ENCODE assay signal across 8 cellular contexts in genomic region chr15:48541659-48542334, GRCh38.
DNase-seq lines count a peak whose midpoint lies in the region; ATAC-seq, FAIRE-seq and TF ChIP-seq lines count a peak whose summit lies in the region.

No MANE protein-coding gene starts in this region.

- H3K4me3 ChIP-seq in K562 (no peak overlapping the region), spleen (no peak overlapping the region)

- H3K4me1 ChIP-seq in K562 (replicated peaks in 1 of 2; ENCODE audit: control insufficient read depth in 2 of 2, insufficient read depth in 2 of 2, low read length in 2 of 2) (no peaks in the 10 kb centered on the region), spleen (peaks cover 0 to 19% (median 2%) of the 10 kb centered on the region in 6 donors)

- TF ChIP-seq RAD21 in K562 (CRISPR knock-in tag; conservative IDR thresholded peaks at IDR 0.05 in 1 of 2, IDR thresholded peaks at IDR 0.05 in 1 of 2), result no peak

- in situ Hi-C loops in K562 (cut with MboI), result no loop called here

- no peak overlapping the region for H3K9ac ChIP-seq in K562 (ENCODE audit: insufficient read depth in 1 of 2, low read depth in 2 of 2, low read length in 2 of 2)

- no peaks in the 10 kb centered on the region for H3K9me1 ChIP-seq in K562 (ENCODE audit: control insufficient read depth, insufficient read depth, low read length)

- BruUV-seq in K562 (replicated peaks; lab: Mats Ljungman, UMichigan), result no TSS peak

- H3K9me3 ChIP-seq in K562 (replicated peaks; ENCODE audit: control insufficient read depth, insufficient read depth, low read depth, low read length), result no peaks in the 10 kb centered on the region
- no peaks in the 10 kb centered on the region for H3K9me3 ChIP-seq in spleen

- H2AFZ ChIP-seq in K562 (ENCODE audit: low read depth, low read length), result 0 out of 2 replicates have a peak overlapping the region, but pooled peaks have one; percentile 5

- H3K27ac ChIP-seq in K562 (ENCODE audit: extremely low read depth, low read depth, low read length) (no peak overlapping the region), spleen (peak overlapping the region in 5 of 8 donors; percentile 3 to 48 (median 19))

- no peak for FAIRE-seq in K562 (lab: Jason Lieb, UNC)

- peak; percentile 94 for ATAC-seq in GM19025 (IDR thresholded peaks at IDR 0.05; ENCODE audit: low read depth, unreplicated experiment)
- peak; percentile 78 for ATAC-seq in HG03045 (IDR thresholded peaks at IDR 0.05; ENCODE audit: unreplicated experiment)
- ATAC-seq in K562, result no peak

- WGBS in K562 (ENCODE audit: insufficient coverage, low coverage, missing lambda C conversion rate), result 14% methylated on average over 6 of the region's 6 CpGs
- 25 to 68% (median 45%) methylated on average over 6 of the region's 6 CpGs for WGBS in spleen, 5 donors

- intact Hi-C loops in K562 (cut with micrococcal nuclease) (no loop called here), spleen (cut with DNase I; ENCODE audit: low total_unique reads) (no loop called here)

- POLR2A ChIA-PET in K562 (lab: Yijun Ruan, JAX), result interaction anchor here (1.1 kb wide), 1 partner anchor 13 kb away, joined by 3 read pairs; no protein-coding TSS in a partner anchor

- no peaks in the 10 kb centered on the region for H3K79me2 ChIP-seq in K562 (ENCODE audit: control insufficient read depth, insufficient read depth, low read length)

- H3K4me2 ChIP-seq in K562 (ENCODE audit: insufficient read depth, low read length), result no peak overlapping the region

- no peak for DNase-seq in K562 (ENCODE audit: extremely low read depth in 1 of 4, low spot score in 3 of 4)
- DNase-seq in spleen, result no peak
- DNase-seq in stimulated activated CD4-positive, alpha-beta T cell treated with anti-CD3 and anti-CD28 coated beads, Interleukin-2, amount 100 ng/mL, for 48 hours, result no peak
- no peak for DNase-seq in islet precursor cell
- DNase-seq in NCI-H1048 (lab: John Stamatoyannopoulos, UW), result no peak
- no peak for DNase-seq in stimulated activated CD4-positive, alpha-beta T cell treated with anti-CD3 and anti-CD28 coated beads, Interleukin-4, amount 100 ng/mL, for 24 hours

- TF ChIP-seq CTCF in K562 (IDR thresholded peaks at IDR 0.05 in 2 of 3, conservative IDR thresholded peaks at IDR 0.05 in 1 of 3; ENCODE audit: insufficient read depth in 2 of 3, low read depth in 1 of 3, low read length in 3 of 3) (no peak), spleen (IDR thresholded peaks at IDR 0.05 in 8 of 11, conservative IDR thresholded peaks at IDR 0.05 in 3 of 11) (no peak)

- no peaks in the 10 kb centered on the region for H3K27me3 ChIP-seq in K562 (ENCODE audit: control insufficient read depth in 2 of 2, insufficient read depth in 2 of 2, low read length in 2 of 2)
- H3K27me3 ChIP-seq in spleen (replicated peaks in 1 of 7), result no peaks in the 10 kb centered on the region

- no peaks in the 10 kb centered on the region for H4K20me1 ChIP-seq in K562 (replicated peaks; ENCODE audit: control insufficient read depth, insufficient read depth, low read length)

- H3K36me3 ChIP-seq in K562 (ENCODE audit: control insufficient read depth, insufficient read depth, low read length) (no peaks in the 10 kb centered on the region), spleen (no peaks in the 10 kb centered on the region)

- no peak for TF ChIP-seq EP300 in K562 (IDR thresholded peaks at IDR 0.05; ENCODE audit: low read length)

- TF ChIP-seq POLR2A in K562 (conservative IDR thresholded peaks at IDR 0.05), result no peak
- no peak for TF ChIP-seq POLR2A in spleen (IDR thresholded peaks at IDR 0.05)

- CTCF ChIA-PET in K562 (lab: Yijun Ruan, JAX; ENCODE audit: low intra/inter-chr PET ratio), result no interaction called here

TF ChIP-seq in K562, 482 proteins besides CTCF, POLR2A, EP300 and RAD21:
- TF ChIP-seq NR4A1 (CRISPR knock-in tag; IDR thresholded peaks at IDR 0.05) (no peak), NR4A1 (tag; IDR thresholded peaks at IDR 0.05) (no peak), FOXJ3 (CRISPR knock-in tag; IDR thresholded peaks at IDR 0.05) (no peak), FUS (optimal IDR thresholded peaks at IDR 0.05; ENCODE audit: low read depth, low read length) (no peak), GTF2A2 (tag; IDR thresholded peaks at IDR 0.05) (no peak), IRF2 (CRISPR knock-in tag; IDR thresholded peaks at IDR 0.05) (no peak), ZNF655 (CRISPR knock-in tag; IDR thresholded peaks at IDR 0.05) (no peak), ZKSCAN8 (CRISPR knock-in tag; IDR thresholded peaks at IDR 0.05) (no peak), PCBP1 (IDR thresholded peaks at IDR 0.05; ENCODE audit: low read depth, low read length, poor library complexity, severe bottlenecking) (no peak), SMARCE1 (IDR thresholded peaks at IDR 0.05) (no peak), ZNF277 (CRISPR knock-in tag; IDR thresholded peaks at IDR 0.05; ENCODE audit: borderline replicate concordance) (no peak), PRDM10 (IDR thresholded peaks at IDR 0.05; ENCODE audit: partially characterized antibody) (no peak), FOXJ2 (tag; IDR thresholded peaks at IDR 0.05) (no peak), RBM22 (IDR thresholded peaks at IDR 0.05; ENCODE audit: low read depth, low read length, poor library complexity, severe bottlenecking) (no peak)
TF ChIP-seq in K562: peak in this region for 0.
